ENCODE assay signal across 19 cellular contexts in the genomic region with DNA sequence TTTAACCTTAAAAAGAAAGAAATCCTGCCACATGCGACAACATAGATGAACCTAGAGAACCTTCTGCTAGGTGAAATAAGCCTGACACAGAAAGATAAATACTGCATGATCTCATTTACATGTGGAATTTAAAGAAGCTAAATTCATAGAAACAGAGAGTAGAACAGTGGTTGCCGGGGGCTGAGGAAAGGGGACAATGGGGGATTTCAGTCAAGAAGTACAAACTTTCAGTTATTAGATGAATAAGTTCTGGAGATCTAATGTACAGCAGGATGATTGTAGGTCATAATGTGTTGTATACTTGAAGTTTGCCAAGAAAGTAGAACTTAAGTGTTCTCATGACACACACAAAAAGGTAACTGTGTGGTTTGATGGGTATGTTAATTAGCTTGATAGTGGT.
A peak's percentile ranks its signal among the peaks of the same experiment; 100 is the strongest.
DNase-seq lines count a peak whose midpoint lies in the region; ATAC-seq, FAIRE-seq and TF ChIP-seq lines count a peak whose summit lies in the region.
"Had no signal": no experiment of that assay in that cellular context is flagged by ENCODE, and none has a peak within 500 bp of the region (broad histone marks: within the 10 kb centered on the region; RNA-seq: fewer than 3 reads in every experiment).

No MANE protein-coding gene starts in this region.

- H3K36me3 ChIP-seq in ovary: no peaks in the 10 kb centered on the region
- H3K36me3 ChIP-seq in PC-9 (ENCODE audit: low read depth): no peaks in the 10 kb centered on the region

- no peaks in the 10 kb centered on the region for H4K20me1 ChIP-seq in PC-9 (ENCODE audit: insufficient read depth)

- H3K4me3 ChIP-seq in GM12865 (ENCODE audit: low read depth, low read length) (no peak overlapping the region), ovary (no peak overlapping the region), PC-9 (no peak overlapping the region)

- no peak overlapping the region for H2AFZ ChIP-seq in PC-9

- H3K27ac ChIP-seq in ovary: no peak overlapping the region
- H3K27ac ChIP-seq in PC-9: no peak overlapping the region
- H3K27ac ChIP-seq: C4-2B, KMS-11 had no signal

- peak; percentile 59 for ATAC-seq in HG02870 (IDR thresholded peaks at IDR 0.05; ENCODE audit: unreplicated experiment)
- no peak for ATAC-seq in GM21576 (IDR thresholded peaks at IDR 0.05; ENCODE audit: unreplicated experiment)
- ATAC-seq: HCT116 had no signal

- no peaks in the 10 kb centered on the region for H3F3A ChIP-seq in PC-9 (ENCODE audit: insufficient read depth, low read depth)

- DNase-seq in GM12865 (ENCODE audit: low read depth) (peak; percentile 66), GM18507 (ENCODE audit: extremely low spot score, insufficient read length, low read depth) (no peak), ovary (no peak), NCI-H345 (lab: John Stamatoyannopoulos, UW) (no peak), PC-9 (no peak)
- DNase-seq: ACHN; AML-193; CD4-positive, alpha-beta T cell; DMS79 treated with DMSO at 0.1 percent for 48 hours; GF-D8; GOT3; H7; HFFc6 had no signal

- no TSS peak for BruUV-seq in PC-9 (replicated peaks; lab: Mats Ljungman, UMichigan)

- FAIRE-seq in GM18507 (lab: Jason Lieb, UNC): peak; percentile 54
- FAIRE-seq: A204.1 had no signal

- H3K4me1 ChIP-seq in ovary (ENCODE audit: insufficient read depth) (no peaks in the 10 kb centered on the region), PC-9 (replicated peaks; ENCODE audit: insufficient read depth) (peaks cover 3% of the 10 kb centered on the region; the same call in 1 of the 2 replicates)

- WGBS in ovary, 3 donors: 92 to 95% (median 92%) methylated on average over 2 of the region's 2 CpGs

- intact Hi-C loops in ovary (cut with DNase I) (no loop called here), PC-9 (cut with micrococcal nuclease; ENCODE audit: unreplicated experiment) (no loop called here)

- H3K9me3 ChIP-seq in ovary (no peaks in the 10 kb centered on the region), PC-9 (ENCODE audit: insufficient read depth, low read depth) (no peaks in the 10 kb centered on the region)

- POLR2A ChIA-PET in PC-9 (lab: Charles Lee; ENCODE audit: unreplicated experiment): no interaction called here

- H3K4me2 ChIP-seq in PC-9: no peak overlapping the region
- H3K4me2 ChIP-seq: KMS-11 had no signal

- TF ChIP-seq CTCF in GM12865 (IDR thresholded peaks at IDR 0.05; ENCODE audit: insufficient read depth, low read depth, low read length, missing control alignments) (no peak), ovary (IDR thresholded peaks at IDR 0.05) (no peak), PC-9 (conservative IDR thresholded peaks at IDR 0.05) (no peak)

- H3K27me3 ChIP-seq in ovary: no peaks in the 10 kb centered on the region
- no peaks in the 10 kb centered on the region for H3K27me3 ChIP-seq in PC-9 (ENCODE audit: insufficient read depth, low read depth)

- no peaks in the 10 kb centered on the region for H3K79me2 ChIP-seq in PC-9 (ENCODE audit: low read depth)

- TF ChIP-seq POLR2A in ovary (IDR thresholded peaks at IDR 0.05): no peak

- TF ChIP-seq EP300 in ovary (IDR thresholded peaks at IDR 0.05): no peak

- CTCF ChIA-PET in PC-9 (lab: Charles Lee): no interaction called here

- H3K9me2 ChIP-seq in PC-9 (ENCODE audit: insufficient read depth): no peaks in the 10 kb centered on the region
